Comparison of ENCODE assay signal across 19 cellular contexts in genomic region chr19:48805452-48805851, GRCh38. TPM values are rescaled to one million over a fixed set of nuclear protein-coding genes. Genes with fewer than 3 reads are reported as not detected.
DNase-seq lines count a peak whose midpoint lies in the region; ATAC-seq and TF ChIP-seq lines count a peak whose summit lies in the region.
"Had no signal": no experiment of that assay in that cellular context is flagged by ENCODE, and none has a peak within 500 bp of the region (broad histone marks: within the 10 kb centered on the region; RNA-seq: fewer than 3 reads in every experiment).

No MANE protein-coding gene starts in this region.

- H3K4me3 ChIP-seq in heart left ventricle, result no peak overlapping the region
- H3K4me3 ChIP-seq: A549, GM23248 had no signal

- CTCF ChIA-PET in RWPE1 (lab: Yijun Ruan, JAX), result interaction anchor here (2.9 kb wide), 1 partner anchor 10 kb away, joined by 8 read pairs; no protein-coding TSS in a partner anchor

- peaks cover 0 to 7% (median 0%) of the 10 kb centered on the region in 9 donors for H3K36me3 ChIP-seq in heart left ventricle

- H3K27ac ChIP-seq in RWPE1 (peak overlapping the region; percentile 44), layer of hippocampus (ENCODE audit: low read depth, low read length) (peak overlapping the region; percentile 57), heart left ventricle (no peak overlapping the region)
- H3K27ac ChIP-seq: A549, C4-2B, GM23248 had no signal

- H3K27me3 ChIP-seq in layer of hippocampus (ENCODE audit: control insufficient read depth, insufficient read depth, low read length), result no peaks in the 10 kb centered on the region
- no peaks in the 10 kb centered on the region for H3K27me3 ChIP-seq in heart left ventricle
- H3K27me3 ChIP-seq: BE2C had no signal

- ATAC-seq in central memory CD8-positive, alpha-beta T cell (replicated peaks; ENCODE audit: extremely low read depth, poor library complexity, severe bottlenecking), result no peak
- no peak for ATAC-seq in GM18517 (IDR thresholded peaks at IDR 0.05; ENCODE audit: unreplicated experiment)
- no peak for ATAC-seq in heart left ventricle

- H3K4me1 ChIP-seq in heart left ventricle, result peaks cover 0 to 9% (median 5%) of the 10 kb centered on the region in 12 donors
- H3K4me1 ChIP-seq: BE2C had no signal

- H3K9me3 ChIP-seq in heart left ventricle, result no peaks in the 10 kb centered on the region
- H3K9me3 ChIP-seq: A549, BE2C had no signal

- POLR2A ChIA-PET in RWPE1 (lab: Yijun Ruan, JAX; ENCODE audit: low non-redundant PET), result no interaction called here

- peaks cover 2% of the 10 kb centered on the region for H3K36me3 Mint-ChIP-seq in central memory CD8-positive, alpha-beta T cell (ENCODE audit: insufficient read depth)
- no peaks in the 10 kb centered on the region for H3K36me3 Mint-ChIP-seq in progenitor cell of endocrine pancreas (ENCODE audit: insufficient read depth)

- DNase-seq in RWPE1 (ENCODE audit: low spot score), result no peak
- DNase-seq in central memory CD8-positive, alpha-beta T cell (ENCODE audit: low spot score in 2 of 2), result no peak
- no peak for DNase-seq in progenitor cell of endocrine pancreas (ENCODE audit: low spot score, unreplicated experiment)
- no peak for DNase-seq in erythroblast (lab: John Stamatoyannopoulos, UW)
- no peak for DNase-seq in NCI-H526 treated with DMSO at 0.1 percent for 48 hours (lab: John Stamatoyannopoulos, UW)
- no peak for DNase-seq in heart left ventricle
- DNase-seq: BE2C; CD4-positive, alpha-beta memory T cell; DMS153; DND-41; GDM1; GM23248; IMR-90 had no signal

- peak overlapping the region; percentile 53 for H3K27ac Mint-ChIP-seq in central memory CD8-positive, alpha-beta T cell (ENCODE audit: low read depth)
- H3K27ac Mint-ChIP-seq in progenitor cell of endocrine pancreas, result peak overlapping the region; percentile 33

- H3K4me1 Mint-ChIP-seq in central memory CD8-positive, alpha-beta T cell, result peaks cover 22% of the 10 kb centered on the region
- peaks cover 31% of the 10 kb centered on the region for H3K4me1 Mint-ChIP-seq in progenitor cell of endocrine pancreas (ENCODE audit: low read depth)

- TF ChIP-seq POLR2A in erythroblast (IDR thresholded peaks at IDR 0.05; ENCODE audit: low read length) (no peak), heart left ventricle (IDR thresholded peaks at IDR 0.05) (no peak)

- 88 to 94% (median 90%) methylated on average over 15 of the region's 15 CpGs for WGBS in heart left ventricle, 4 donors

- H3K27me3 Mint-ChIP-seq in central memory CD8-positive, alpha-beta T cell, result no peaks in the 10 kb centered on the region
- H3K27me3 Mint-ChIP-seq in progenitor cell of endocrine pancreas, result no peaks in the 10 kb centered on the region
- H3K27me3 Mint-ChIP-seq: CD4-positive, alpha-beta memory T cell had no signal

- TF ChIP-seq CTCF in RWPE1 (conservative IDR thresholded peaks at IDR 0.05; ENCODE audit: low read depth), result no peak
- no peak for TF ChIP-seq CTCF in progenitor cell of endocrine pancreas (IDR thresholded peaks at IDR 0.05; ENCODE audit: unreplicated experiment)
- TF ChIP-seq CTCF in heart left ventricle (IDR thresholded peaks at IDR 0.05), result no peak

- H3K4me3 Mint-ChIP-seq in central memory CD8-positive, alpha-beta T cell, result no peak overlapping the region
- H3K4me3 Mint-ChIP-seq in progenitor cell of endocrine pancreas (ENCODE audit: low read depth), result no peak overlapping the region
- H3K4me3 Mint-ChIP-seq: CD4-positive, alpha-beta memory T cell had no signal

- intact Hi-C loops in heart left ventricle (cut with DNase I), result no loop called here

- H3K9me3 Mint-ChIP-seq in central memory CD8-positive, alpha-beta T cell, result no peaks in the 10 kb centered on the region
- H3K9me3 Mint-ChIP-seq in progenitor cell of endocrine pancreas (ENCODE audit: low read depth), result no peaks in the 10 kb centered on the region

RNA-seq across cellular contexts. Expression of gene BCAT2, which starts 5.4 kb away (rescaled TPM):
- total RNA-seq in progenitor cell of endocrine pancreas (61.0 and 70.0 TPM in 2 replicates), heart left ventricle (100 to 1,000 TPM in 1 of 9 donors, 10 to 100 TPM in 8; 39.8 to 103 (median 61.7) TPM)
- polyA plus RNA-seq in heart left ventricle, result 10 to 100 TPM; 62.5 to 84.7 TPM

RNA-seq across cellular contexts. Expression of gene HSD17B14, which starts 30.8 kb away (rescaled TPM):
- total RNA-seq in progenitor cell of endocrine pancreas (20.5 and 22.1 TPM in 2 replicates), heart left ventricle (1 to 10 TPM in 8 of 9 donors, not detected in 1; 1.2 to 5.4 (median 3.3) TPM)
- 1 to 10 TPM; 1.6 to 2.7 TPM for polyA plus RNA-seq in heart left ventricle
- total RNA-seq: HT-29 had no signal

RNA-seq across cellular contexts. Expression of gene FGF21, which starts 50.1 kb away (rescaled TPM):
- total RNA-seq in progenitor cell of endocrine pancreas, result not detected in 2 replicates
- total RNA-seq in heart left ventricle, result not detected
- not detected for polyA plus RNA-seq in heart left ventricle
- total RNA-seq: CD4-positive, alpha-beta memory T cell; GM23248; HT-29; IMR-90 had no signal
- polyA plus RNA-seq: AG04450; CD4-positive, alpha-beta memory T cell; GM23248; IMR-90 had no signal

RNA-seq across cellular contexts. Expression of gene FUT1, which starts 53.0 kb away (rescaled TPM):
- total RNA-seq in progenitor cell of endocrine pancreas (5.4 and 6.9 TPM in 2 replicates), heart left ventricle (1 to 10 TPM; 1.8 to 6.2 (median 2.7) TPM)
- polyA plus RNA-seq in heart left ventricle, result 1 to 10 TPM; 2.3 to 3.0 TPM
- total RNA-seq: GM23248 had no signal
- polyA plus RNA-seq: GM23248 had no signal

RNA-seq across cellular contexts. Expression of gene IZUMO1, which starts 58.7 kb away (rescaled TPM):
- total RNA-seq in progenitor cell of endocrine pancreas (0.55 and 1.0 TPM in 2 replicates), heart left ventricle (under 1 TPM; 0.13 to 0.56 (median 0.42) TPM)
- under 1 TPM; 0.53 to 0.93 TPM for polyA plus RNA-seq in heart left ventricle
- total RNA-seq: CD4-positive, alpha-beta memory T cell; GM23248; IMR-90 had no signal
- polyA plus RNA-seq: A549; AG04450; CD4-positive, alpha-beta memory T cell; GM23248; IMR-90 had no signal

Comparison
In these comparisons a context has a peak if more than half of its experiments do, and no peak if none do; other contexts are left out.
1. H3K27ac ChIP-seq: peak in RWPE1 (single experiment) and layer of hippocampus (single experiment); none in heart left ventricle (0 of 12).